2 cellular contexts compared by ENCODE assay signal in the genomic region with DNA sequence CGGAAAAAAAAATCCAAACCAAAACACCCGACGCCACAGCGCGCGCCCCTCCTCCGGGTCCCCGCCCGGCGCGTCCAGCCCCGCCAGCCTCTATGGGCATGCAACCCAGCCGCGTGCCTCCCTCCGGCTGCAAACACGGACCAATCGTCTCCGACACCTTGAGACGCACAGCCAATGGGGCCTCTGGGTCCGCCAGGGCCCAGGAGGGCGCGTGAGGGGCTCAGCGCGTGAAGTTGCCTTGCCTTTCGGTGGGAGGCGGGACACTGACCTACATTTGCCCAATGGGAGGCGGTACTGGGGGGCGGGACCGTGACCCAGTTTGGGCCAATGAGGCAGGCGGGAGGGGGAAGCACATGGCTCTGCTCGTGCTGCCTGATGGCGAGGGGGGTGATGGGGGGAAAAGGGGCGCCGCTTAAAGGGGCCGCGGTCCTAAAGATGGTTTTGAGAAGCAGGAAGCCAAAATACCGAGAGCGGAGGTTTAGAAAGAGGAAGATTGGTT.
A peak's percentile ranks its signal among the peaks of the same experiment; 100 is the strongest.
TF ChIP-seq lines count a peak whose summit lies in the region.

No MANE protein-coding gene starts in this region.

TF ChIP-seq in IMR-90, 13 proteins besides CTCF, POLR2A, EP300 and RAD21:
- TF ChIP-seq FOS (IDR thresholded peaks at IDR 0.05; ENCODE audit: low read depth, low read length) (peak; percentile 64), BHLHE40 (IDR thresholded peaks at IDR 0.05; ENCODE audit: low read depth, low read length) (peak; percentile 80), RCOR1 (IDR thresholded peaks at IDR 0.05; ENCODE audit: insufficient replicate concordance, low read length) (no peak), MAZ (IDR thresholded peaks at IDR 0.05; ENCODE audit: borderline replicate concordance, low read depth, low read length) (peak; percentile 97), SMC3 (IDR thresholded peaks at IDR 0.05; ENCODE audit: low read depth, low read length) (no peak), CEBPB (IDR thresholded peaks at IDR 0.05; ENCODE audit: low read depth, low read length) (no peak), RFX5 (IDR thresholded peaks at IDR 0.05; ENCODE audit: low read depth, low read length) (no peak), CHD1 (IDR thresholded peaks at IDR 0.05; ENCODE audit: low read depth, low read length) (no peak), MAFK (IDR thresholded peaks at IDR 0.05; ENCODE audit: low read depth, low read length) (no peak), MXI1 (IDR thresholded peaks at IDR 0.05; ENCODE audit: borderline replicate concordance, low read depth, low read length) (peak; percentile 36; the same call in 1 of the 2 replicates), NFE2L2 (IDR thresholded peaks at IDR 0.05; ENCODE audit: low read depth, low read length) (peak; percentile 52; the same call in 1 of the 2 replicates)
- TF ChIP-seq, protein P1, sequence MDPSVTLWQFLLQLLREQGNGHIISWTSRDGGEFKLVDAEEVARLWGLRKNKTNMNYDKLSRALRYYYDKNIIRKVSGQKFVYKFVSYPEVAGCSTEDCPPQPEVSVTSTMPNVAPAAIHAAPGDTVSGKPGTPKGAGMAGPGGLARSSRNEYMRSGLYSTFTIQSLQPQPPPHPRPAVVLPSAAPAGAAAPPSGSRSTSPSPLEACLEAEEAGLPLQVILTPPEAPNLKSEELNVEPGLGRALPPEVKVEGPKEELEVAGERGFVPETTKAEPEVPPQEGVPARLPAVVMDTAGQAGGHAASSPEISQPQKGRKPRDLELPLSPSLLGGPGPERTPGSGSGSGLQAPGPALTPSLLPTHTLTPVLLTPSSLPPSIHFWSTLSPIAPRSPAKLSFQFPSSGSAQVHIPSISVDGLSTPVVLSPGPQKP (IDR thresholded peaks at IDR 0.05; ENCODE audit: borderline replicate concordance, low read depth, low read length) = no peak
- TF ChIP-seq, protein P2, sequence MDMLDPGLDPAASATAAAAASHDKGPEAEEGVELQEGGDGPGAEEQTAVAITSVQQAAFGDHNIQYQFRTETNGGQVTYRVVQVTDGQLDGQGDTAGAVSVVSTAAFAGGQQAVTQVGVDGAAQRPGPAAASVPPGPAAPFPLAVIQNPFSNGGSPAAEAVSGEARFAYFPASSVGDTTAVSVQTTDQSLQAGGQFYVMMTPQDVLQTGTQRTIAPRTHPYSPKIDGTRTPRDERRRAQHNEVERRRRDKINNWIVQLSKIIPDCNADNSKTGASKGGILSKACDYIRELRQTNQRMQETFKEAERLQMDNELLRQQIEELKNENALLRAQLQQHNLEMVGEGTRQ (IDR thresholded peaks at IDR 0.05; ENCODE audit: low read depth, low read length) = peak; percentile 88

TF ChIP-seq in endothelial cell of umbilical vein, 7 proteins besides CTCF, POLR2A, EP300 and RAD21:
- TF ChIP-seq, protein P3, sequence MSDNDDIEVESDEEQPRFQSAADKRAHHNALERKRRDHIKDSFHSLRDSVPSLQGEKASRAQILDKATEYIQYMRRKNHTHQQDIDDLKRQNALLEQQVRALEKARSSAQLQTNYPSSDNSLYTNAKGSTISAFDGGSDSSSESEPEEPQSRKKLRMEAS (IDR thresholded peaks at IDR 0.05; ENCODE audit: insufficient read depth, insufficient read length) = peak; percentile 76
- TF ChIP-seq MYC (IDR thresholded peaks at IDR 0.05; ENCODE audit: low read depth, low read length) (peak; percentile 73), EZH2 (IDR thresholded peaks at IDR 0.05; ENCODE audit: borderline replicate concordance, low read depth, low read length, severe bottlenecking) (peak; percentile 3), FOS (IDR thresholded peaks at IDR 0.05; ENCODE audit: borderline replicate concordance, insufficient read depth, low read length) (no peak), POLR2AphosphoS5 (IDR thresholded peaks at IDR 0.05; ENCODE audit: insufficient read depth, low read depth, low read length) (peak; percentile 11), GATA2 (IDR thresholded peaks at IDR 0.05; ENCODE audit: insufficient read depth, insufficient read length, low read depth, low read length) (no peak), JUN (IDR thresholded peaks at IDR 0.05; ENCODE audit: borderline replicate concordance, insufficient read depth, insufficient read length, low read depth) (no peak)
